ENCODE assay signal across 27 cellular contexts in the genomic region with DNA sequence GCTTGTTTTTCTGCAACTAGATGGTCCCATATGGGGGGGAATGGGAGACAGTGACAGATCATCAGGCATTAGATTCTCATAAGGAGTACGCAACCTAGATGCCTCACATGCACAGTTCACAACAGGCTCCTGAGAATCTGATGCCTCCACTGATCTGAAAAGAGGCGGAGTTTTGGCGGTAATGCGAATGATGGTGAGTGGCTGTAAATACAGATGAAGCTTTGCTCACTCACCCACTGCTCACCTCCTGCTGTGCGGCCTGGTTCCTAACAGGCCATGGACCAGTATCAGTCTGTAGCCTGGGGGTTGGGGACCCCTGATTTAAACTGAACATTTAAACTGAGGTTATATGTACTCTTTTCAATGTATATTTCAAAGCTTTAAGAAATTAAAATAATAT.
"Had no signal": no experiment of that assay in that cellular context is flagged by ENCODE, and none has a peak within 500 bp of the region (broad histone marks: within the 10 kb centered on the region; RNA-seq: fewer than 3 reads in every experiment).

No MANE protein-coding gene starts in this region.

- H3K27ac ChIP-seq: hepatocyte, left ventricle myocardium inferior, pancreas, prostate gland, skin epidermis, stomach, testis, thyroid gland, transverse colon, upper lobe of right lung had no signal

- H3K9me3 ChIP-seq: left ventricle myocardium inferior, pancreas, prostate gland, stomach, testis, thyroid gland, transverse colon, upper lobe of right lung had no signal

- H3K9me3 Mint-ChIP-seq: memory B cell; naive thymus-derived CD8-positive, alpha-beta T cell; nephron; neural crest cell; stimulated activated naive B cell treated with anti-CD40 and anti-IgM and Interleukin-4, amounts not matched to agents 10 μg/mL and 1 μg/mL and 100 μg/mL, for 72 hours had no signal

- H3K4me3 ChIP-seq: hepatocyte, left ventricle myocardium inferior, pancreas, prostate gland, skin epidermis, stomach, testis, thyroid gland, transverse colon, upper lobe of right lung had no signal

- H3K27me3 ChIP-seq: hepatocyte, pancreas, stomach, testis, thyroid gland, transverse colon, upper lobe of right lung had no signal

- H3K4me1 ChIP-seq: pancreas, prostate gland, thyroid gland had no signal

- H2AFZ ChIP-seq: hepatocyte had no signal

- DNase-seq: islet precursor cell; left ventricle myocardium inferior; naive thymus-derived CD8-positive, alpha-beta T cell; nucleus accumbens; pancreas; posterior cingulate gyrus; retina; right cardiac atrium; stimulated activated CD4-positive, alpha-beta T cell treated with anti-CD3 and anti-CD28 coated beads, Interleukin-12 subunit alpha, Interleukin-12 subunit beta, amount 100 ng/mL, for 4 hours; stimulated activated CD4-positive, alpha-beta T cell treated with anti-CD3 and anti-CD28 coated beads, Interleukin-15, amount 100 ng/mL, for 24 hours; stimulated activated CD4-positive, alpha-beta T cell treated with anti-CD3 and anti-CD28 coated beads, Interleukin-2, amount 100 ng/mL, for 24 hours; stimulated activated CD4-positive, alpha-beta T cell treated with anti-CD3 and anti-CD28 coated beads, Interleukin-4, amount 100 ng/mL, for 1 hour; stimulated activated naive B cell treated with anti-CD40 and anti-IgM and Interleukin-4, amounts not matched to agents 10 μg/mL and 1 μg/mL and 100 μg/mL, for 72 hours; stimulated activated naive CD8-positive, alpha-beta T cell treated with anti-CD3 and anti-CD28 coated beads, Interleukin-15, Interleukin-2, amounts not matched to agents 100 U/mL and 50 U/mL, for 24 hours; stomach; testis; thyroid gland; transverse colon; upper lobe of right lung had no signal

- H3K27ac Mint-ChIP-seq: memory B cell; naive thymus-derived CD8-positive, alpha-beta T cell; nephron; stimulated activated naive B cell treated with anti-CD40 and anti-IgM and Interleukin-4, amounts not matched to agents 10 μg/mL and 1 μg/mL and 100 μg/mL, for 72 hours had no signal

- H3K4me2 ChIP-seq: hepatocyte had no signal

- FAIRE-seq: pancreas, urothelium cell line had no signal

- H3K4me1 Mint-ChIP-seq: nephron, neural crest cell had no signal

- ATAC-seq: naive thymus-derived CD8-positive, alpha-beta T cell; pancreas; right cardiac atrium; sciatic nerve; stimulated activated naive B cell treated with anti-CD40 and anti-IgM and Interleukin-4, amounts not matched to agents 10 μg/mL and 1 μg/mL and 100 μg/mL, for 72 hours; stimulated activated naive CD8-positive, alpha-beta T cell treated with anti-CD3 and anti-CD28 coated beads, Interleukin-15, Interleukin-2, amounts not matched to agents 100 U/mL and 50 U/mL, for 24 hours; upper lobe of right lung had no signal

- H3K4me3 Mint-ChIP-seq: memory B cell; naive thymus-derived CD8-positive, alpha-beta T cell; nephron; neural crest cell; stimulated activated naive B cell treated with anti-CD40 and anti-IgM and Interleukin-4, amounts not matched to agents 10 μg/mL and 1 μg/mL and 100 μg/mL, for 72 hours had no signal

- H3K27me3 Mint-ChIP-seq: memory B cell; naive thymus-derived CD8-positive, alpha-beta T cell; stimulated activated naive B cell treated with anti-CD40 and anti-IgM and Interleukin-4, amounts not matched to agents 10 μg/mL and 1 μg/mL and 100 μg/mL, for 72 hours had no signal

- H3K36me3 ChIP-seq: left ventricle myocardium inferior, pancreas, prostate gland, stomach, thyroid gland, transverse colon, upper lobe of right lung had no signal
